Comparison of ENCODE assay signal across 28 cellular contexts in the genomic region with DNA sequence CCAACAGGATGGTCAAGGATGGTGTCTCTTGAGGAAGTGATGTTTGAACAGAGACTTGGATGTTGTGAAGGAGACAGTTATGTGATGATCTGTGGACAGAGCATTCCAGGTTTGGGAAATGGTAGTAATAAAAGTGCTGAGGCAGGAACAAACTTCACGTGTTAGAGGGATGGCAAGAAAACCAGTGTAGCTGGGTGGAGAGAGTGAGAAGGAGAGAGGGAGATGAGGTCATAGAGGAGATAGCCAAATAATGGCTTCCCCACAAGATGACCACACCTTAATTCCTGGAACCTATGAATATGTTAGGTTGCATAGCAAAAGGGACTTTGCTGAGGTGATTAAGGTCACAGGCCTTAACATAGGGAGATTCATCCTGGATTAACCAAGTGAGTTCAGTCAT.
"Had no signal": no experiment of that assay in that cellular context is flagged by ENCODE, and none has a peak within 500 bp of the region (broad histone marks: within the 10 kb centered on the region; RNA-seq: fewer than 3 reads in every experiment).

No MANE protein-coding gene starts in this region.

- H3K36me3 ChIP-seq: neutrophil, ovary, right lobe of liver, sigmoid colon, suprapubic skin, tibial artery, transverse colon, upper lobe of right lung, uterus had no signal

- ATAC-seq: naive thymus-derived CD4-positive, alpha-beta T cell; natural killer cell; psoas muscle; right cardiac atrium; right lobe of liver; stimulated activated memory B cell treated with anti-CD40 and anti-IgM and Interleukin-4, amounts not matched to agents 10 μg/mL and 1 μg/mL and 100 μg/mL, for 72 hours; stimulated activated naive CD8-positive, alpha-beta T cell treated with anti-CD3 and anti-CD28 coated beads, Interleukin-15, amount 100 ng/mL, for 72 hours; stimulated activated naive CD8-positive, alpha-beta T cell treated with anti-CD3 and anti-CD28 coated beads, Interleukin-15, Interleukin-2, amounts not matched to agents 100 U/mL and 50 U/mL, for 24 hours; upper lobe of right lung had no signal

- H3K4me3 ChIP-seq: ovary, psoas muscle, right lobe of liver, sigmoid colon, suprapubic skin, testis, tibial artery, transverse colon, upper lobe of right lung, uterus had no signal

- H3K79me2 ChIP-seq: parathyroid adenoma had no signal

- H3K27ac ChIP-seq: neutrophil, ovary, parathyroid adenoma, psoas muscle, right lobe of liver, sigmoid colon, suprapubic skin, testis, tibial artery, transverse colon, upper lobe of right lung, uterus had no signal

- H3K9ac ChIP-seq: parathyroid adenoma had no signal

- FAIRE-seq: small intestine had no signal

- H3K4me1 ChIP-seq: parathyroid adenoma, psoas muscle, right lobe of liver, sigmoid colon, suprapubic skin, testis, tibial artery, transverse colon, upper lobe of right lung, uterus had no signal

- H2AFZ ChIP-seq: parathyroid adenoma had no signal

- H3K27me3 ChIP-seq: neutrophil, ovary, right lobe of liver, sigmoid colon, suprapubic skin, testis, tibial artery, transverse colon, upper lobe of right lung, uterus had no signal

- H3K9me3 ChIP-seq: neutrophil, ovary, psoas muscle, right lobe of liver, sigmoid colon, suprapubic skin, testis, tibial artery, transverse colon, upper lobe of right lung, uterus had no signal

- DNase-seq: naive thymus-derived CD4-positive, alpha-beta T cell; natural killer cell; occipital lobe; ovary; posterior cingulate gyrus; psoas muscle; right cardiac atrium; right lobe of liver; sigmoid colon; small intestine; stimulated activated CD4-positive, alpha-beta T cell treated with anti-CD3 and anti-CD28 coated beads, Interleukin-12 subunit alpha, Interleukin-12 subunit beta, amount 100 ng/mL, for 4 hours; stimulated activated CD4-positive, alpha-beta T cell treated with anti-CD3 and anti-CD28 coated beads, Interleukin-1b, Interleukin-23, amount 100 ng/mL, for 48 hours; stimulated activated CD4-positive, alpha-beta T cell treated with anti-CD3 and anti-CD28 coated beads, Interleukin-4, amount 100 ng/mL, for 1 hour; stimulated activated CD4-positive, alpha-beta T cell treated with anti-CD3 and anti-CD28 coated beads, Interleukin-4, amount 100 ng/mL, for 4 hours; stimulated activated CD8-positive, alpha-beta memory T cell treated with anti-CD3 and anti-CD28 coated beads, Interleukin-4, amount 100 ng/mL, for 48 hours; stimulated activated naive CD4-positive, alpha-beta T cell; stimulated activated naive CD8-positive, alpha-beta T cell treated with anti-CD3 and anti-CD28 coated beads, Interleukin-15, amount 100 ng/mL, for 72 hours; stimulated activated naive CD8-positive, alpha-beta T cell treated with anti-CD3 and anti-CD28 coated beads, Interleukin-15, Interleukin-2, amounts not matched to agents 100 U/mL and 50 U/mL, for 24 hours; substantia nigra; testis; tibial artery; transverse colon; upper lobe of right lung; uterus had no signal
